1 cellular context compared by ENCODE assay signal in genomic region chr11:134372536-134372935, GRCh38.
TF ChIP-seq lines count a peak whose summit lies in the region.

No MANE protein-coding gene starts in this region.

TF ChIP-seq in GM23338, 12 proteins besides CTCF, POLR2A, EP300 and RAD21:
- TF ChIP-seq, protein P1, sequence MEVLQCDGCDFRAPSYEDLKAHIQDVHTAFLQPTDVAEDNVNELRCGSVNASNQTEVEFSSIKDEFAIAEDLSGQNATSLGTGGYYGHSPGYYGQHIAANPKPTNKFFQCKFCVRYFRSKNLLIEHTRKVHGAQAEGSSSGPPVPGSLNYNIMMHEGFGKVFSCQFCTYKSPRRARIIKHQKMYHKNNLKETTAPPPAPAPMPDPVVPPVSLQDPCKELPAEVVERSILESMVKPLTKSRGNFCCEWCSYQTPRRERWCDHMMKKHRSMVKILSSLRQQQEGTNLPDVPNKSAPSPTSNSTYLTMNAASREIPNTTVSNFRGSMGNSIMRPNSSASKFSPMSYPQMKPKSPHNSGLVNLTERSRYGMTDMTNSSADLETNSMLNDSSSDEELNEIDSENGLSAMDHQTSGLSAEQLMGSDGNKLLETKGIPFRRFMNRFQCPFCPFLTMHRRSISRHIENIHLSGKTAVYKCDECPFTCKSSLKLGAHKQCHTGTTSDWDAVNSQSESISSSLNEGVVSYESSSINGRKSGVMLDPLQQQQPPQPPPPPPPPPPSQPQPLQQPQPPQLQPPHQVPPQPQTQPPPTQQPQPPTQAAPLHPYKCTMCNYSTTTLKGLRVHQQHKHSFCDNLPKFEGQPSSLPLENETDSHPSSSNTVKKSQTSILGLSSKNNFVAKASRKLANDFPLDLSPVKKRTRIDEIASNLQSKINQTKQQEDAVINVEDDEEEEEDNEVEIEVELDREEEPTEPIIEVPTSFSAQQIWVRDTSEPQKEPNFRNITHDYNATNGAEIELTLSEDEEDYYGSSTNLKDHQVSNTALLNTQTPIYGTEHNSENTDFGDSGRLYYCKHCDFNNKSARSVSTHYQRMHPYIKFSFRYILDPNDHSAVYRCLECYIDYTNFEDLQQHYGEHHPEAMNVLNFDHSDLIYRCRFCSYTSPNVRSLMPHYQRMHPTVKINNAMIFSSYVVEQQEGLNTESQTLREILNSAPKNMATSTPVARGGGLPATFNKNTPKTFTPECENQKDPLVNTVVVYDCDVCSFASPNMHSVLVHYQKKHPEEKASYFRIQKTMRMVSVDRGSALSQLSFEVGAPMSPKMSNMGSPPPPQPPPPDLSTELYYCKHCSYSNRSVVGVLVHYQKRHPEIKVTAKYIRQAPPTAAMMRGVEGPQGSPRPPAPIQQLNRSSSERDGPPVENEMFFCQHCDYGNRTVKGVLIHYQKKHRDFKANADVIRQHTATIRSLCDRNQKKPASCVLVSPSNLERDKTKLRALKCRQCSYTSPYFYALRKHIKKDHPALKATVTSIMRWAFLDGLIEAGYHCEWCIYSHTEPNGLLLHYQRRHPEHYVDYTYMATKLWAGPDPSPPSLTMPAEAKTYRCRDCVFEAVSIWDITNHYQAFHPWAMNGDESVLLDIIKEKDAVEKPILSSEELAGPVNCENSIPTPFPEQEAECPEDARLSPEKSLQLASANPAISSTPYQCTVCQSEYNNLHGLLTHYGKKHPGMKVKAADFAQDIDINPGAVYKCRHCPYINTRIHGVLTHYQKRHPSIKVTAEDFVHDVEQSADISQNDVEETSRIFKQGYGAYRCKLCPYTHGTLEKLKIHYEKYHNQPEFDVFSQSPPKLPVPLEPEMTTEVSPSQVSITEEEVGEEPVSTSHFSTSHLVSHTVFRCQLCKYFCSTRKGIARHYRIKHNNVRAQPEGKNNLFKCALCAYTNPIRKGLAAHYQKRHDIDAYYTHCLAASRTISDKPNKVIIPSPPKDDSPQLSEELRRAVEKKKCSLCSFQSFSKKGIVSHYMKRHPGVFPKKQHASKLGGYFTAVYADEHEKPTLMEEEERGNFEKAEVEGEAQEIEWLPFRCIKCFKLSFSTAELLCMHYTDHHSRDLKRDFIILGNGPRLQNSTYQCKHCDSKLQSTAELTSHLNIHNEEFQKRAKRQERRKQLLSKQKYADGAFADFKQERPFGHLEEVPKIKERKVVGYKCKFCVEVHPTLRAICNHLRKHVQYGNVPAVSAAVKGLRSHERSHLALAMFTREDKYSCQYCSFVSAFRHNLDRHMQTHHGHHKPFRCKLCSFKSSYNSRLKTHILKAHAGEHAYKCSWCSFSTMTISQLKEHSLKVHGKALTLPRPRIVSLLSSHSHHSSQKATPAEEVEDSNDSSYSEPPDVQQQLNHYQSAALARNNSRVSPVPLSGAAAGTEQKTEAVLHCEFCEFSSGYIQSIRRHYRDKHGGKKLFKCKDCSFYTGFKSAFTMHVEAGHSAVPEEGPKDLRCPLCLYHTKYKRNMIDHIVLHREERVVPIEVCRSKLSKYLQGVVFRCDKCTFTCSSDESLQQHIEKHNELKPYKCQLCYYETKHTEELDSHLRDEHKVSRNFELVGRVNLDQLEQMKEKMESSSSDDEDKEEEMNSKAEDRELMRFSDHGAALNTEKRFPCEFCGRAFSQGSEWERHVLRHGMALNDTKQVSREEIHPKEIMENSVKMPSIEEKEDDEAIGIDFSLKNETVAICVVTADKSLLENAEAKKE (CRISPR knock-in tag; IDR thresholded peaks at IDR 0.05): no peak
- TF ChIP-seq, protein P2, sequence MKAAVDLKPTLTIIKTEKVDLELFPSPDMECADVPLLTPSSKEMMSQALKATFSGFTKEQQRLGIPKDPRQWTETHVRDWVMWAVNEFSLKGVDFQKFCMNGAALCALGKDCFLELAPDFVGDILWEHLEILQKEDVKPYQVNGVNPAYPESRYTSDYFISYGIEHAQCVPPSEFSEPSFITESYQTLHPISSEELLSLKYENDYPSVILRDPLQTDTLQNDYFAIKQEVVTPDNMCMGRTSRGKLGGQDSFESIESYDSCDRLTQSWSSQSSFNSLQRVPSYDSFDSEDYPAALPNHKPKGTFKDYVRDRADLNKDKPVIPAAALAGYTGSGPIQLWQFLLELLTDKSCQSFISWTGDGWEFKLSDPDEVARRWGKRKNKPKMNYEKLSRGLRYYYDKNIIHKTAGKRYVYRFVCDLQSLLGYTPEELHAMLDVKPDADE (IDR thresholded peaks at IDR 0.05): no peak
- TF ChIP-seq STAT1 (IDR thresholded peaks at IDR 0.05; ENCODE audit: unreplicated experiment) (no peak), NANOG (IDR thresholded peaks at IDR 0.05; ENCODE audit: borderline replicate concordance) (no peak), REST (IDR thresholded peaks at IDR 0.05; ENCODE audit: unreplicated experiment) (no peak), ZNF331 (CRISPR knock-in tag; IDR thresholded peaks at IDR 0.05; ENCODE audit: low read depth) (no peak), EZH2phosphoT487 (IDR thresholded peaks at IDR 0.05; ENCODE audit: unreplicated experiment) (no peak), EZH2 (IDR thresholded peaks at IDR 0.05; ENCODE audit: low read depth, unreplicated experiment) (no peak), ZNF114 (CRISPR knock-in tag; IDR thresholded peaks at IDR 0.05) (no peak), POLR2AphosphoS5 (IDR thresholded peaks at IDR 0.05; ENCODE audit: low read depth) (no peak), JUNB (IDR thresholded peaks at IDR 0.05; ENCODE audit: unreplicated experiment) (no peak), CREB1 (CRISPR knock-in tag; IDR thresholded peaks at IDR 0.05; ENCODE audit: low read depth) (no peak)
